In genomic region chr2:18200771-18201170, GRCh38 we compare ENCODE assay signal across 17 cellular contexts.
DNase-seq lines count a peak whose midpoint lies in the region; TF ChIP-seq lines count a peak whose summit lies in the region.
"Had no signal": no experiment of that assay in that cellular context is flagged by ENCODE, and none has a peak within 500 bp of the region (broad histone marks: within the 10 kb centered on the region; RNA-seq: fewer than 3 reads in every experiment).

No MANE protein-coding gene starts in this region.

- POLR2A ChIA-PET in A673 (lab: Charles Lee; ENCODE audit: low non-redundant PET), result no interaction called here

- H3K4me3 ChIP-seq in A673 (ENCODE audit: low read depth, low read length, poor library complexity, severe bottlenecking), result no peak overlapping the region
- H3K4me3 ChIP-seq: BLaER1 treated with 17β-estradiol and CSF1 and Interleukin-3, amounts not matched to agents 10 nM and 100 nM; GM12878 had no signal

- no peak overlapping the region for H3K27ac ChIP-seq in A673 (ENCODE audit: low read depth, low read length, poor library complexity, severe bottlenecking)
- H3K27ac ChIP-seq: BLaER1 treated with 17β-estradiol and CSF1 and Interleukin-3, amounts not matched to agents 10 nM and 100 nM; C4-2B had no signal

- in situ Hi-C loops in SK-MEL-5 (cut with HindIII; ENCODE audit: low pct_unique_long_range_greater_than_20kb, low sequenced_read_pairs), result no loop called here

- H3K9me3 ChIP-seq in A673 (ENCODE audit: low read depth, low read length, poor library complexity, severe bottlenecking), result no peaks in the 10 kb centered on the region
- H3K9me3 ChIP-seq: BLaER1 treated with 17β-estradiol and CSF1 and Interleukin-3, amounts not matched to agents 10 nM and 100 nM; Caco-2 had no signal

- BruUV-seq in A673 (replicated peaks; lab: Mats Ljungman, UMichigan), result no TSS peak

- H3K27me3 ChIP-seq in A673 (replicated peaks; ENCODE audit: insufficient read depth, low read depth, low read length, poor library complexity), result no peaks in the 10 kb centered on the region
- H3K27me3 ChIP-seq: BLaER1 treated with 17β-estradiol and CSF1 and Interleukin-3, amounts not matched to agents 10 nM and 100 nM had no signal

- intact Hi-C loops in A673 (cut with micrococcal nuclease; ENCODE audit: unreplicated experiment), result no loop called here

- CTCF ChIA-PET in A673 (lab: Charles Lee), result no interaction called here

- H3K36me3 ChIP-seq in A673 (ENCODE audit: insufficient read depth, low read length, poor library complexity, severe bottlenecking), result no peaks in the 10 kb centered on the region
- H3K36me3 ChIP-seq: BLaER1 treated with 17β-estradiol and CSF1 and Interleukin-3, amounts not matched to agents 10 nM and 100 nM had no signal

- DNase-seq in SK-MEL-5 (ENCODE audit: low read depth, low spot score), result peak; percentile 6
- DNase-seq in cerebellum (ENCODE audit: low spot score), result peak; percentile 49
- peak; percentile 2 for DNase-seq in pons (ENCODE audit: low spot score)
- no peak for DNase-seq in A673 (ENCODE audit: low spot score)
- no peak for DNase-seq in activated naive CD4-positive, alpha-beta T cell treated with anti-CD3 and anti-CD28 coated beads, Interleukin-2, amount 50 U/mL, for 16 hours
- no peak for DNase-seq in NCI-H510A treated with DMSO at 0.1 percent for 48 hours (lab: John Stamatoyannopoulos, UW)
- DNase-seq: 8988T; AML-193; Caco-2; Calu3; CD4-positive, alpha-beta T cell; CD8-positive, alpha-beta T cell; DMS79 treated with DMSO at 0.1 percent for 48 hours; GDM1 had no signal

- no peaks in the 10 kb centered on the region for H3K4me1 ChIP-seq in A673 (ENCODE audit: insufficient read depth, low read length, poor library complexity, severe bottlenecking)
- H3K4me1 ChIP-seq: BLaER1 treated with 17β-estradiol and CSF1 and Interleukin-3, amounts not matched to agents 10 nM and 100 nM; Caco-2 had no signal

- no peak for TF ChIP-seq CTCF in A673 (conservative IDR thresholded peaks at IDR 0.05; ENCODE audit: low read depth, low read length)

Comparison
In these comparisons a context has a peak if more than half of its experiments do, and no peak if none do; other contexts are left out.
1. DNase-seq: peak in SK-MEL-5 (single experiment), cerebellum (single experiment) and pons (single experiment); none in A673 (single experiment), activated naive CD4-positive, alpha-beta T cell treated with anti-CD3 and anti-CD28 coated beads, Interleukin-2, amount 50 U/mL, for 16 hours (single experiment) and NCI-H510A treated with DMSO at 0.1 percent for 48 hours (single experiment).